ENCODE assay signal across 8 cellular contexts in the genomic region with DNA sequence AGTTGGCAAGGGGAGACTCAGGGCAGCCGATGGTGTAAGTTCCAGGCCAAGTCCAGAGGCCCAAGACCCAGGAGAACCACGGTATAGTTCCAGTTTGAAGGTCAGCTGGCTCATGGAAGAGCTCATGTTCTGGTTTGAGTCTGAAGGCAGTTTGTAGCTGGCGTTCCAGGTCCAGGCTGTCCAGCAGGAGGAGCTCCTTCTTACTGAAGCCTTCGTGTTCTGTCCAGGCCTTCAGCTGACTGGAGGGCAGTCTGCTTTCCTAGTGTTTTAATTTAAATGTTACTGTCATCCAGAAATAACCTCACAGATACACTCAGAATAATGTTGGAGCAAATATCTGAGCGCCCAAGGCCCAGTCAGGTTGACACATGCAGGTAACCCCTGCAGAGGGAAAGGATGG. TPM values are rescaled to one million over a fixed set of nuclear protein-coding genes. Genes with fewer than 3 reads are reported as not detected.
DNase-seq lines count a peak whose midpoint lies in the region; ATAC-seq, FAIRE-seq and TF ChIP-seq lines count a peak whose summit lies in the region.

No MANE protein-coding gene starts in this region.

- H3K79me2 ChIP-seq in astrocyte (ENCODE audit: insufficient read depth, low read length) = peaks cover 75% of the 10 kb centered on the region

- H3K36me3 Mint-ChIP-seq in astrocyte (ENCODE audit: low read depth, unreplicated experiment) = peaks cover 18% of the 10 kb centered on the region
- H3K36me3 Mint-ChIP-seq in activated CD4-positive, alpha-beta memory T cell treated with anti-CD3 and anti-CD28 coated beads, Interleukin-2, amount 10 ng/mL, durations not matched to agents 7 days and 5 days (ENCODE audit: low read depth) = peaks cover 15% of the 10 kb centered on the region

- H3K27me3 ChIP-seq in astrocyte (ENCODE audit: insufficient read depth, low read length) = no peaks in the 10 kb centered on the region

- peaks cover 27% of the 10 kb centered on the region for H3K4me1 Mint-ChIP-seq in astrocyte (ENCODE audit: low read depth, unreplicated experiment)
- H3K4me1 Mint-ChIP-seq in activated CD4-positive, alpha-beta memory T cell treated with anti-CD3 and anti-CD28 coated beads, Interleukin-2, amount 10 ng/mL, durations not matched to agents 7 days and 5 days = peaks cover 43% of the 10 kb centered on the region

- H4K20me1 ChIP-seq in astrocyte (ENCODE audit: insufficient read depth, low read length) = peaks cover 37% of the 10 kb centered on the region

- H3K9me3 ChIP-seq in astrocyte (ENCODE audit: insufficient read depth, low read depth, low read length) (peaks cover 4% of the 10 kb centered on the region), kidney (ENCODE audit: control insufficient read depth in 1 of 2, low read length in 2 of 2) (no peaks in the 10 kb centered on the region)

- H3K27ac Mint-ChIP-seq in astrocyte (ENCODE audit: unreplicated experiment) = no peak overlapping the region
- no peak overlapping the region for H3K27ac Mint-ChIP-seq in activated CD4-positive, alpha-beta memory T cell treated with anti-CD3 and anti-CD28 coated beads, Interleukin-2, amount 10 ng/mL, durations not matched to agents 7 days and 5 days

- POLR2A ChIA-PET in activated CD4-positive, alpha-beta memory T cell treated with anti-CD3 and anti-CD28 coated beads, Interleukin-2, amount 10 ng/mL, durations not matched to agents 7 days and 5 days (lab: Charles Lee) = no interaction called here

- TF ChIP-seq CTCF in astrocyte (IDR thresholded peaks at IDR 0.05; ENCODE audit: insufficient read depth, low read depth, low read length) = peak; percentile 54
- TF ChIP-seq CTCF in kidney (IDR thresholded peaks at IDR 0.05; ENCODE audit: borderline replicate concordance, extremely low read depth, insufficient read depth) = no peak

- H3K4me3 ChIP-seq in astrocyte (ENCODE audit: insufficient read depth, low read depth, low read length) (no peak overlapping the region), kidney (ENCODE audit: low read length in 2 of 2) (no peak overlapping the region)

- ATAC-seq in Right ventricle myocardium inferior (peak; percentile 58), HG02642 (IDR thresholded peaks at IDR 0.05; ENCODE audit: poor library complexity, unreplicated experiment) (no peak), GM21528 (IDR thresholded peaks at IDR 0.05; ENCODE audit: low FRiP score, unreplicated experiment) (no peak)

- H3K27me3 Mint-ChIP-seq in astrocyte (ENCODE audit: low read depth, unreplicated experiment) = no peaks in the 10 kb centered on the region
- no peaks in the 10 kb centered on the region for H3K27me3 Mint-ChIP-seq in activated CD4-positive, alpha-beta memory T cell treated with anti-CD3 and anti-CD28 coated beads, Interleukin-2, amount 10 ng/mL, durations not matched to agents 7 days and 5 days

- H3K4me1 ChIP-seq in astrocyte (ENCODE audit: insufficient read depth, low read length) (peaks cover 30% of the 10 kb centered on the region), kidney (ENCODE audit: control insufficient read depth in 1 of 2, insufficient read depth in 1 of 2, low read depth in 1 of 2, low read length in 2 of 2) (peaks cover 18 to 19% of the 10 kb centered on the region in 2 donors)

- H3K9ac ChIP-seq in astrocyte (ENCODE audit: low read length) (no peak overlapping the region), kidney (ENCODE audit: low read length in 2 of 2) (no peak overlapping the region)

- CTCF ChIA-PET in activated CD4-positive, alpha-beta memory T cell treated with anti-CD3 and anti-CD28 coated beads, Interleukin-2, amount 10 ng/mL, durations not matched to agents 7 days and 5 days (lab: Charles Lee) = interaction anchor here (0.9 to 1.6 kb wide), 4 partner anchors 19 to 515 kb away, joined by 3 to 8 read pairs (median 5); no protein-coding TSS in a partner anchor

- DNase-seq in Right ventricle myocardium inferior (ENCODE audit: missing footprints) = no peak
- no peak for DNase-seq in cardiac septum (ENCODE audit: low spot score)
- peak; percentile 34 for DNase-seq in astrocyte (ENCODE audit: low read depth)
- peak; percentile 33 for DNase-seq in kidney
- DNase-seq in activated CD4-positive, alpha-beta memory T cell treated with anti-CD3 and anti-CD28 coated beads, Interleukin-2, amount 10 ng/mL, durations not matched to agents 7 days and 5 days = no peak
- DNase-seq in activated CD4-positive, alpha-beta T cell treated with anti-CD3 and anti-CD28 coated beads, Interleukin-2, amount 50 U/mL, for 1 hour = no peak

- H3K27ac ChIP-seq in astrocyte (ENCODE audit: low read depth, low read length) (no peak overlapping the region), kidney (ENCODE audit: low read depth in 2 of 2, low read length in 2 of 2) (peak overlapping the region in 1 of 2 donors; percentile 38)

- peak overlapping the region; percentile 23 for H3K4me2 ChIP-seq in astrocyte (ENCODE audit: low read length)

- FAIRE-seq in astrocyte (lab: Jason Lieb, UNC) = no peak
- no peak for FAIRE-seq in kidney (lab: Jason Lieb, UNC)

- H3K4me3 Mint-ChIP-seq in astrocyte (ENCODE audit: unreplicated experiment) = peak overlapping the region; percentile 17
- no peak overlapping the region for H3K4me3 Mint-ChIP-seq in activated CD4-positive, alpha-beta memory T cell treated with anti-CD3 and anti-CD28 coated beads, Interleukin-2, amount 10 ng/mL, durations not matched to agents 7 days and 5 days

- H3K9me3 Mint-ChIP-seq in astrocyte (ENCODE audit: unreplicated experiment) = no peaks in the 10 kb centered on the region
- no peaks in the 10 kb centered on the region for H3K9me3 Mint-ChIP-seq in activated CD4-positive, alpha-beta memory T cell treated with anti-CD3 and anti-CD28 coated beads, Interleukin-2, amount 10 ng/mL, durations not matched to agents 7 days and 5 days

- H2AFZ ChIP-seq in astrocyte (ENCODE audit: low read depth, low read length) = no peak overlapping the region

- H3K36me3 ChIP-seq in astrocyte (ENCODE audit: insufficient read depth, low read length) (peaks cover 12% of the 10 kb centered on the region), kidney (ENCODE audit: control insufficient read depth in 1 of 2, insufficient read depth in 2 of 2, low read length in 2 of 2) (peaks cover 12% of the 10 kb centered on the region in 2 donors)

- intact Hi-C loops in Right ventricle myocardium inferior (cut with DNase I) (loop anchor here (5.0 kb wide), 1 partner anchor 36 kb away; no protein-coding TSS in a partner anchor), cardiac septum (cut with DNase I) (loop anchor here (5.0 kb wide), 1 partner anchor 36 kb away; no protein-coding TSS in a partner anchor), kidney (cut with DNase I) (no loop called here)

RNA-seq across cellular contexts. Expression of gene SUN1, which starts 4.2 kb away (rescaled TPM):
- total RNA-seq in Right ventricle myocardium inferior = 176 TPM
- total RNA-seq in cardiac septum = 153 TPM
- 109 and 121 TPM in 2 replicates for total RNA-seq in astrocyte
- total RNA-seq in kidney = 168 TPM
- polyA plus RNA-seq in kidney (ENCODE audit: insufficient read depth, low read depth, low replicate concordance) = 40.4 TPM
- 10 to 100 TPM; 65.7 to 72.8 TPM for total RNA-seq in activated CD4-positive, alpha-beta memory T cell treated with anti-CD3 and anti-CD28 coated beads, Interleukin-2, amount 10 ng/mL, durations not matched to agents 7 days and 5 days

RNA-seq across cellular contexts. Expression of gene GET4, which starts 39.9 kb away (rescaled TPM):
- total RNA-seq in Right ventricle myocardium inferior = 19.1 TPM
- total RNA-seq in cardiac septum = 21.3 TPM
- total RNA-seq in astrocyte = 32.1 and 43.0 TPM in 2 replicates
- total RNA-seq in kidney = 44.8 TPM
- 80.8 TPM for polyA plus RNA-seq in kidney (ENCODE audit: insufficient read depth, low read depth, low replicate concordance)
- total RNA-seq in activated CD4-positive, alpha-beta memory T cell treated with anti-CD3 and anti-CD28 coated beads, Interleukin-2, amount 10 ng/mL, durations not matched to agents 7 days and 5 days = 10 to 100 TPM; 32.6 to 38.2 TPM

Comparison
In these comparisons a context has a peak if more than half of its experiments do, and no peak if none do; other contexts are left out.
1. DNase-seq: peak in astrocyte (single experiment) and kidney (single experiment); none in Right ventricle myocardium inferior (single experiment), cardiac septum (single experiment), activated CD4-positive, alpha-beta memory T cell treated with anti-CD3 and anti-CD28 coated beads, Interleukin-2, amount 10 ng/mL, durations not matched to agents 7 days and 5 days (single experiment) and activated CD4-positive, alpha-beta T cell treated with anti-CD3 and anti-CD28 coated beads, Interleukin-2, amount 50 U/mL, for 1 hour (single experiment).